ENCODE assay signal across 10 cellular contexts in the genomic region with DNA sequence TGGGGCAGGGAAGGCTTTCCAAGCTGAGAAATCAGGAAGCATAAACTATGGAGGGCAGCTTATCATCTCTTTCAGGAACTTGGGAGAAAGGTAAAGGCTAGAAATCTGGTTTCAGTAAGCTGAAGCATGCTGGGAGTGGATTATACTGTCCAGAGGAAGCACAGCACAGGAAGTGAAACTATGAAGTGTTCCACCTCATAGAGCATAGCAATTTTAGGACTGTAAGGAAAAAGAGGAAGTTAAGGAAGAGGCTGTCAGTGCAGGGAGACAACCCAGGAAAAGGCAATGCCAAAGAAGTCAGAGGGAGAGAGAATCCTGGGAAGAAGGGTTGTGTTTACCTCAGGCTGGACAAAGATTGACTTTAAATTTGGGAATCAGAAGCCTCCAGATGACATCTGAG.
A peak's percentile ranks its signal among the peaks of the same experiment; 100 is the strongest.
DNase-seq lines count a peak whose midpoint lies in the region; ATAC-seq and TF ChIP-seq lines count a peak whose summit lies in the region.
"Had no signal": no experiment of that assay in that cellular context is flagged by ENCODE, and none has a peak within 500 bp of the region (broad histone marks: within the 10 kb centered on the region; RNA-seq: fewer than 3 reads in every experiment).

No MANE protein-coding gene starts in this region.

- DNase-seq in RPMI8226 = peak; percentile 4
- DNase-seq in medulla oblongata (ENCODE audit: extremely low spot score) = peak; percentile 75
- no peak for DNase-seq in NCI-H1436 treated with DMSO at 0.1 percent for 48 hours (lab: John Stamatoyannopoulos, UW)
- DNase-seq in coronary artery (ENCODE audit: low spot score) = no peak
- DNase-seq in SHP77 (lab: John Stamatoyannopoulos, UW) = no peak
- DNase-seq in DMS 273 treated with DMSO at 0.1 percent for 48 hours (lab: John Stamatoyannopoulos, UW) = no peak
- DNase-seq: amniotic stem cell, NCI-H1105 had no signal

- H3K27me3 ChIP-seq in BLaER1 = no peaks in the 10 kb centered on the region

- no peak for TF ChIP-seq CTCF in coronary artery (IDR thresholded peaks at IDR 0.05)

- peak; percentile 49 for ATAC-seq in HG02885 (IDR thresholded peaks at IDR 0.05; ENCODE audit: poor library complexity, unreplicated experiment)

- no peak overlapping the region for H3K9ac ChIP-seq in BLaER1

- H3K9me3 ChIP-seq in BLaER1 = no peaks in the 10 kb centered on the region

- no peaks in the 10 kb centered on the region for H4K20me1 ChIP-seq in BLaER1

- H3K36me3 ChIP-seq in BLaER1 = no peaks in the 10 kb centered on the region; the same call in 1 of the 2 replicates

- peak overlapping the region; percentile 61 for H3K4me2 ChIP-seq in BLaER1

- peaks cover 46% of the 10 kb centered on the region for H3K4me1 ChIP-seq in BLaER1

- H3K27ac ChIP-seq in BLaER1 (peak overlapping the region; percentile 58), coronary artery (peak overlapping the region in 1 of 2 donors; percentile 56)

- H3K4me3 ChIP-seq in BLaER1 = no peak overlapping the region
- no peak overlapping the region for H3K4me3 ChIP-seq in coronary artery

Comparison
In these comparisons a context has a peak if more than half of its experiments do, and no peak if none do; other contexts are left out.
1. DNase-seq: peak in RPMI8226 (single experiment) and medulla oblongata (single experiment); none in NCI-H1436 treated with DMSO at 0.1 percent for 48 hours (single experiment), coronary artery (single experiment), SHP77 (0 of 2) and DMS 273 treated with DMSO at 0.1 percent for 48 hours (single experiment).